Comparison of ENCODE assay signal across 17 cellular contexts in genomic region chr15:33559207-33559890, GRCh38.
DNase-seq lines count a peak whose midpoint lies in the region; TF ChIP-seq lines count a peak whose summit lies in the region.
"Had no signal": no experiment of that assay in that cellular context is flagged by ENCODE, and none has a peak within 500 bp of the region (broad histone marks: within the 10 kb centered on the region; RNA-seq: fewer than 3 reads in every experiment).

No MANE protein-coding gene starts in this region.

- no peak overlapping the region for H3K4me2 ChIP-seq in trophoblast cell (ENCODE audit: low read length)
- H3K4me2 ChIP-seq: BLaER1 had no signal

- 35% methylated on average over 3 of the region's 3 CpGs for WGBS in esophagus muscularis mucosa
- no CpG with 5 or more reads among the region's 3 CpGs for WGBS in trophoblast cell (ENCODE audit: extremely low coverage, insufficient coverage, insufficient read length)

- no peak overlapping the region for H2BK120ac ChIP-seq in trophoblast cell (ENCODE audit: insufficient read depth, low read length, poor library complexity)

- intact Hi-C loops in esophagus muscularis mucosa (cut with DNase I) = no loop called here

- no peak overlapping the region for H4K91ac ChIP-seq in trophoblast cell (ENCODE audit: low read depth, low read length)

- H2AK5ac ChIP-seq in trophoblast cell (ENCODE audit: low read length) = no peak overlapping the region

- DNase-seq in NCI-H345 (lab: John Stamatoyannopoulos, UW) = peak; percentile 13
- no peak for DNase-seq in NCI-H345 treated with DMSO at 0.1 percent for 48 hours (lab: John Stamatoyannopoulos, UW; ENCODE audit: unreplicated experiment)
- DNase-seq in SJCRH30 = no peak
- DNase-seq in esophagus muscularis mucosa (ENCODE audit: extremely low spot score) = peak; percentile 60
- no peak for DNase-seq in trophoblast cell
- no peak for DNase-seq in activated naive CD4-positive, alpha-beta T cell treated with anti-CD3 and anti-CD28 coated beads, Interleukin-2, amount 50 U/mL, for 16 hours
- DNase-seq in NCI-H524 (lab: John Stamatoyannopoulos, UW) = no peak
- DNase-seq in GOT3 (lab: John Stamatoyannopoulos, UW) = no peak
- DNase-seq: 8988T; CD8-positive, alpha-beta memory T cell; KBM-7; NCI-H1048; NCI-H226; NCI-H82 had no signal

- H3K4ac ChIP-seq in trophoblast cell (ENCODE audit: low read depth, low read length) = no peak overlapping the region

- H3K4me3 ChIP-seq in SJCRH30 (no peak overlapping the region), esophagus muscularis mucosa (no peak overlapping the region), trophoblast cell (ENCODE audit: low read depth, low read length) (no peak overlapping the region)
- H3K4me3 ChIP-seq: BLaER1, SJSA1 had no signal

- no peak overlapping the region for H3K14ac ChIP-seq in trophoblast cell (ENCODE audit: low read length)

- no peak overlapping the region for H3K9ac ChIP-seq in trophoblast cell (ENCODE audit: low read length)
- H3K9ac ChIP-seq: BLaER1 had no signal

- no peak overlapping the region for H2AFZ ChIP-seq in trophoblast cell (ENCODE audit: insufficient read depth, low read length, poor library complexity)

- no peak overlapping the region for H2BK5ac ChIP-seq in trophoblast cell (ENCODE audit: low read depth, low read length, poor library complexity)

- no peak overlapping the region for H2BK12ac ChIP-seq in trophoblast cell (ENCODE audit: low read length)

- no peaks in the 10 kb centered on the region for H3K79me2 ChIP-seq in trophoblast cell (ENCODE audit: control insufficient read depth, insufficient read depth, low read length, poor library complexity)

- peak overlapping the region; percentile 61 for H3K23ac ChIP-seq in trophoblast cell (ENCODE audit: low read length)

- H3K27ac ChIP-seq in SJCRH30 = peak overlapping the region; percentile 9; the same call in 1 of the 2 replicates
- H3K27ac ChIP-seq in esophagus muscularis mucosa (replicated peaks in 1 of 4) = no peak overlapping the region
- no peak overlapping the region for H3K27ac ChIP-seq in trophoblast cell (ENCODE audit: low read depth, low read length)
- H3K27ac ChIP-seq: BLaER1, RWPE1, SJSA1 had no signal

- no peak overlapping the region for H4K8ac ChIP-seq in trophoblast cell (ENCODE audit: low read depth, low read length)

- H3K9me3 ChIP-seq in SJCRH30 (replicated peaks) = no peaks in the 10 kb centered on the region
- no peaks in the 10 kb centered on the region for H3K9me3 ChIP-seq in esophagus muscularis mucosa
- H3K9me3 ChIP-seq in trophoblast cell (ENCODE audit: insufficient read depth, low read depth, low read length) = no peaks in the 10 kb centered on the region
- H3K9me3 ChIP-seq: BLaER1, SJSA1 had no signal

- TF ChIP-seq CTCF in esophagus muscularis mucosa (IDR thresholded peaks at IDR 0.05) = no peak

- TF ChIP-seq EP300 in esophagus muscularis mucosa (IDR thresholded peaks at IDR 0.05) = no peak

- H4K12ac ChIP-seq in trophoblast cell (ENCODE audit: low read depth, low read length) = no peak overlapping the region

- no peak overlapping the region for H3K18ac ChIP-seq in trophoblast cell (ENCODE audit: low read length)

- H3K27me3 ChIP-seq in SJCRH30 (no peaks in the 10 kb centered on the region), esophagus muscularis mucosa (no peaks in the 10 kb centered on the region), trophoblast cell (ENCODE audit: insufficient read depth, low read length) (no peaks in the 10 kb centered on the region)
- H3K27me3 ChIP-seq: BLaER1 had no signal

- H3K4me1 ChIP-seq in SJCRH30 (peaks cover 17% of the 10 kb centered on the region), esophagus muscularis mucosa (no peaks in the 10 kb centered on the region), trophoblast cell (ENCODE audit: control insufficient read depth in 1 of 2, insufficient read depth in 2 of 2, low read length in 2 of 2) (peaks cover 0 to 3% of the 10 kb centered on the region in 2 experiments)
- H3K4me1 ChIP-seq: BLaER1, SJSA1 had no signal

- peaks cover 27% of the 10 kb centered on the region for H3K36me3 ChIP-seq in SJCRH30
- no peaks in the 10 kb centered on the region for H3K36me3 ChIP-seq in esophagus muscularis mucosa
- H3K36me3 ChIP-seq in trophoblast cell (ENCODE audit: control insufficient read depth in 1 of 2, insufficient read depth in 2 of 2, low read length in 2 of 2) = no peaks in the 10 kb centered on the region
- H3K36me3 ChIP-seq: BLaER1, SJSA1 had no signal

- H3K79me1 ChIP-seq in trophoblast cell (ENCODE audit: low read length) = no peaks in the 10 kb centered on the region

- no peak for TF ChIP-seq POLR2A in esophagus muscularis mucosa (IDR thresholded peaks at IDR 0.05; ENCODE audit: low read depth)

Comparison
In these comparisons a context has a peak if more than half of its experiments do, and no peak if none do; other contexts are left out.
1. DNase-seq: peak in NCI-H345 (single experiment) and esophagus muscularis mucosa (single experiment); none in NCI-H345 treated with DMSO at 0.1 percent for 48 hours (single experiment), SJCRH30 (0 of 2), trophoblast cell (0 of 2), activated naive CD4-positive, alpha-beta T cell treated with anti-CD3 and anti-CD28 coated beads, Interleukin-2, amount 50 U/mL, for 16 hours (single experiment), NCI-H524 (0 of 2) and GOT3 (single experiment).